In genomic region chr12:132729541-132730320, GRCh38 we compare ENCODE assay signal across 13 cellular contexts. TPM values are rescaled to one million over a fixed set of nuclear protein-coding genes. Genes with fewer than 3 reads are reported as not detected.
DNase-seq lines count a peak whose midpoint lies in the region; ATAC-seq, FAIRE-seq and TF ChIP-seq lines count a peak whose summit lies in the region.
"Had no signal": no experiment of that assay in that cellular context is flagged by ENCODE, and none has a peak within 500 bp of the region (broad histone marks: within the 10 kb centered on the region; RNA-seq: fewer than 3 reads in every experiment).

No MANE protein-coding gene starts in this region.

- no peak overlapping the region for H3K27ac ChIP-seq in astrocyte (ENCODE audit: low read depth, low read length)
- H3K27ac ChIP-seq in aorta (ENCODE audit: low read depth in 1 of 2, low read length in 2 of 2) = no peak overlapping the region
- H3K27ac ChIP-seq: left lung, neutrophil had no signal

- H3K4me2 ChIP-seq in astrocyte (ENCODE audit: low read length) = no peak overlapping the region

- no peak overlapping the region for H2AFZ ChIP-seq in astrocyte (ENCODE audit: low read depth, low read length)

- peaks cover 42% of the 10 kb centered on the region for H3K79me2 ChIP-seq in astrocyte (ENCODE audit: insufficient read depth, low read length)

- H3K36me3 Mint-ChIP-seq in activated CD4-positive, alpha-beta T cell treated with anti-CD3 and anti-CD28 coated beads, Interleukin-2, amount 10 ng/mL, durations not matched to agents 7 days and 5 days (ENCODE audit: low read depth) = peaks cover 90% of the 10 kb centered on the region
- peaks cover 36% of the 10 kb centered on the region for H3K36me3 Mint-ChIP-seq in astrocyte (ENCODE audit: low read depth, unreplicated experiment)
- H3K36me3 Mint-ChIP-seq in neural crest cell (ENCODE audit: low read depth) = peaks cover 50% of the 10 kb centered on the region

- TF ChIP-seq CTCF in astrocyte (IDR thresholded peaks at IDR 0.05; ENCODE audit: insufficient read depth, low read depth, low read length) = no peak
- no peak for TF ChIP-seq CTCF in neural crest cell (conservative IDR thresholded peaks at IDR 0.05)

- H3K9ac ChIP-seq in astrocyte (ENCODE audit: low read length) = no peak overlapping the region

- H3K4me3 Mint-ChIP-seq in activated CD4-positive, alpha-beta T cell treated with anti-CD3 and anti-CD28 coated beads, Interleukin-2, amount 10 ng/mL, durations not matched to agents 7 days and 5 days = no peak overlapping the region
- no peak overlapping the region for H3K4me3 Mint-ChIP-seq in astrocyte (ENCODE audit: unreplicated experiment)
- peak overlapping the region; percentile 38 for H3K4me3 Mint-ChIP-seq in neural crest cell
- H3K4me3 Mint-ChIP-seq: activated naive CD8-positive, alpha-beta T cell had no signal

- H4K20me1 ChIP-seq in astrocyte (ENCODE audit: insufficient read depth, low read length) = peaks cover 88% of the 10 kb centered on the region

- intact Hi-C loops in aorta (cut with DNase I) = no loop called here

- DNase-seq in activated CD4-positive, alpha-beta T cell treated with anti-CD3 and anti-CD28 coated beads, Interleukin-2, amount 10 ng/mL, durations not matched to agents 7 days and 5 days = no peak
- DNase-seq in activated CD4-positive, alpha-beta T cell treated with anti-CD3 and anti-CD28 coated beads, Interleukin-2, amount 50 U/mL, for 48 hours = no peak
- DNase-seq in NCI-H1092 treated with DMSO at 0.1 percent for 48 hours (lab: John Stamatoyannopoulos, UW) = peak; percentile 10
- DNase-seq in astrocyte (ENCODE audit: low read depth) = no peak
- DNase-seq in neural crest cell (ENCODE audit: low read depth, low spot score) = no peak
- DNase-seq in aorta = no peak
- DNase-seq in NOMO-1 treated with DMSO at 0.1 percent for 48 hours (lab: John Stamatoyannopoulos, UW; ENCODE audit: unreplicated experiment) = no peak
- DNase-seq: activated CD4-positive, alpha-beta T cell treated with anti-CD3 and anti-CD28 coated beads for 1 hour; NCI-H526 treated with DMSO at 0.1 percent for 48 hours had no signal

- peak overlapping the region; percentile 10 for H3K27ac Mint-ChIP-seq in activated CD4-positive, alpha-beta T cell treated with anti-CD3 and anti-CD28 coated beads, Interleukin-2, amount 10 ng/mL, durations not matched to agents 7 days and 5 days
- H3K27ac Mint-ChIP-seq in astrocyte (ENCODE audit: unreplicated experiment) (peak overlapping the region; percentile 66), neural crest cell (ENCODE audit: unreplicated experiment) (no peak overlapping the region)

- no peaks in the 10 kb centered on the region for H3K27me3 Mint-ChIP-seq in activated CD4-positive, alpha-beta T cell treated with anti-CD3 and anti-CD28 coated beads, Interleukin-2, amount 10 ng/mL, durations not matched to agents 7 days and 5 days
- H3K27me3 Mint-ChIP-seq in astrocyte (ENCODE audit: low read depth, unreplicated experiment) = no peaks in the 10 kb centered on the region
- H3K27me3 Mint-ChIP-seq in neural crest cell (ENCODE audit: low read depth) = no peaks in the 10 kb centered on the region
- H3K27me3 Mint-ChIP-seq: activated naive CD8-positive, alpha-beta T cell had no signal

- CTCF ChIA-PET in activated CD4-positive, alpha-beta T cell treated with anti-CD3 and anti-CD28 coated beads, Interleukin-2, amount 10 ng/mL, durations not matched to agents 7 days and 5 days (lab: Charles Lee) = no interaction called here

- H3K9me3 Mint-ChIP-seq in activated CD4-positive, alpha-beta T cell treated with anti-CD3 and anti-CD28 coated beads, Interleukin-2, amount 10 ng/mL, durations not matched to agents 7 days and 5 days = peaks cover 4% of the 10 kb centered on the region
- no peaks in the 10 kb centered on the region for H3K9me3 Mint-ChIP-seq in astrocyte (ENCODE audit: unreplicated experiment)
- H3K9me3 Mint-ChIP-seq in neural crest cell = no peaks in the 10 kb centered on the region

- ATAC-seq in aorta (ENCODE audit: low FRiP score) = no peak
- ATAC-seq in GM21786 (IDR thresholded peaks at IDR 0.05; ENCODE audit: unreplicated experiment) = no peak
- ATAC-seq: left lung had no signal

- WGBS in aorta, 2 donors = 86 to 89% methylated on average over 24 of the region's 24 CpGs

- no peaks in the 10 kb centered on the region for H3K4me1 ChIP-seq in astrocyte (ENCODE audit: insufficient read depth, low read length)
- H3K4me1 ChIP-seq in aorta (ENCODE audit: control insufficient read depth in 1 of 2, insufficient read depth in 2 of 2, low read length in 2 of 2) = no peaks in the 10 kb centered on the region
- H3K4me1 ChIP-seq: left lung had no signal

- H3K36me3 ChIP-seq in astrocyte (ENCODE audit: insufficient read depth, low read length) (peaks cover 59% of the 10 kb centered on the region), aorta (ENCODE audit: control insufficient read depth in 1 of 2, insufficient read depth in 2 of 2, low read length in 1 of 2) (peaks cover 8 to 18% of the 10 kb centered on the region in 2 donors)

- POLR2A ChIA-PET in activated CD4-positive, alpha-beta T cell treated with anti-CD3 and anti-CD28 coated beads, Interleukin-2, amount 10 ng/mL, durations not matched to agents 7 days and 5 days (lab: Charles Lee) = no interaction called here

- H3K4me1 Mint-ChIP-seq in activated CD4-positive, alpha-beta T cell treated with anti-CD3 and anti-CD28 coated beads, Interleukin-2, amount 10 ng/mL, durations not matched to agents 7 days and 5 days = peaks cover 2% of the 10 kb centered on the region
- no peaks in the 10 kb centered on the region for H3K4me1 Mint-ChIP-seq in astrocyte (ENCODE audit: low read depth, unreplicated experiment)
- H3K4me1 Mint-ChIP-seq in neural crest cell = no peaks in the 10 kb centered on the region

- H3K27me3 ChIP-seq in astrocyte (ENCODE audit: insufficient read depth, low read length) (no peaks in the 10 kb centered on the region), aorta (ENCODE audit: control insufficient read depth in 1 of 2, insufficient read depth in 2 of 2, low read length in 1 of 2) (no peaks in the 10 kb centered on the region)
- H3K27me3 ChIP-seq: left lung, neutrophil had no signal

- H3K4me3 ChIP-seq in astrocyte (ENCODE audit: insufficient read depth, low read depth, low read length) (no peak overlapping the region), aorta (ENCODE audit: low read length in 2 of 2) (no peak overlapping the region)
- H3K4me3 ChIP-seq: left lung had no signal

- no peak for FAIRE-seq in astrocyte (lab: Jason Lieb, UNC)

- H3K9me3 ChIP-seq in astrocyte (ENCODE audit: insufficient read depth, low read depth, low read length) (no peaks in the 10 kb centered on the region), aorta (ENCODE audit: control insufficient read depth, low read length) (no peaks in the 10 kb centered on the region)
- H3K9me3 ChIP-seq: left lung, neutrophil had no signal

RNA-seq across cellular contexts. Expression of gene PGAM5, which starts 19.1 kb away (rescaled TPM):
- 10 to 100 TPM; 46.4 to 48.7 TPM for total RNA-seq in activated CD4-positive, alpha-beta T cell treated with anti-CD3 and anti-CD28 coated beads, Interleukin-2, amount 10 ng/mL, durations not matched to agents 7 days and 5 days
- 33.3 and 43.4 TPM in 2 replicates for total RNA-seq in astrocyte
- total RNA-seq in neural crest cell = 61.5 and 61.8 TPM in 2 replicates
- total RNA-seq in aorta = 10 to 100 TPM; 12.9 to 17.3 TPM
- polyA plus RNA-seq in aorta = 1 to 10 TPM; 6.6 to 7.8 TPM

RNA-seq across cellular contexts. Expression of gene ANKLE2, which starts 31.9 kb away (rescaled TPM):
- 10 to 100 TPM; 86.6 to 95.5 TPM for total RNA-seq in activated CD4-positive, alpha-beta T cell treated with anti-CD3 and anti-CD28 coated beads, Interleukin-2, amount 10 ng/mL, durations not matched to agents 7 days and 5 days
- total RNA-seq in astrocyte (123 and 140 TPM in 2 replicates), neural crest cell (93.4 and 100 TPM in 2 replicates), aorta (10 to 100 TPM; 52.0 to 65.1 TPM)
- 10 to 100 TPM in 1 of 2 donors, 1 to 10 TPM in 1; 7.6 to 55.7 TPM for polyA plus RNA-seq in aorta

RNA-seq across cellular contexts. Expression of gene PXMP2, which starts 42.3 kb away (rescaled TPM):
- 10 to 100 TPM; 35.9 to 38.9 TPM for total RNA-seq in activated CD4-positive, alpha-beta T cell treated with anti-CD3 and anti-CD28 coated beads, Interleukin-2, amount 10 ng/mL, durations not matched to agents 7 days and 5 days
- 8.1 and 9.0 TPM in 2 replicates for total RNA-seq in astrocyte
- total RNA-seq in neural crest cell = 31.0 and 33.5 TPM in 2 replicates
- total RNA-seq in aorta = 10 to 100 TPM; 13.0 to 16.3 TPM
- 10 to 100 TPM; 23.8 to 70.7 TPM for polyA plus RNA-seq in aorta

RNA-seq across cellular contexts. Expression of gene POLE, which starts 42.6 kb away (rescaled TPM):
- 100 to 1,000 TPM; 167 to 176 TPM for total RNA-seq in activated CD4-positive, alpha-beta T cell treated with anti-CD3 and anti-CD28 coated beads, Interleukin-2, amount 10 ng/mL, durations not matched to agents 7 days and 5 days
- total RNA-seq in astrocyte (11.9 and 15.4 TPM in 2 replicates), neural crest cell (168 and 174 TPM in 2 replicates), aorta (10 to 100 TPM; 33.0 to 46.8 TPM)
- 10 to 100 TPM in 1 of 2 donors, 1 to 10 TPM in 1; 7.5 to 41.4 TPM for polyA plus RNA-seq in aorta
